29 cellular contexts compared by ENCODE assay signal in the genomic region with DNA sequence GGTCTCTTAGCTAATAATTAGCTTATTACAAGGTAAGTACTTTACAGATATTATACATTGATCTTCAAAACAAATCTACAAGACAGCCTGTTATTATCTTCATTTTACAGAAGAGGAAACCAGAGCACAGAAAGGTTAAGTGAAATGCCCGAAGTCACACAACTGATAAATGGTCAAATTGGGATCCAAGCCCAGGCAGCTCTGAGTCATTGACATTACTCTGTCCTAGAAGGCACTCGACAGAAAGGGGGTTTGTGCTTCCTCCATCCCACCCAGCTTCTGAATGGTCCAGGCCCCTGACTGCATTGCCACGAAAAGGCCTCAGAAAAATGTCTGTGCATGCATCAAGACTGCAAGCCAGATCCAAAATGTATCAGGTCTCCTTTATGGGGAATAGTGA.
A peak's percentile ranks its signal among the peaks of the same experiment; 100 is the strongest.
DNase-seq lines count a peak whose midpoint lies in the region; ATAC-seq, FAIRE-seq and TF ChIP-seq lines count a peak whose summit lies in the region.
"Had no signal": no experiment of that assay in that cellular context is flagged by ENCODE, and none has a peak within 500 bp of the region (broad histone marks: within the 10 kb centered on the region; RNA-seq: fewer than 3 reads in every experiment).

No MANE protein-coding gene starts in this region.

- H3K9me3 Mint-ChIP-seq in astrocyte (ENCODE audit: unreplicated experiment) (peaks cover 14% of the 10 kb centered on the region), chondrocyte (ENCODE audit: low read depth) (peaks cover 21% of the 10 kb centered on the region)

- peak overlapping the region; percentile 26 for H2AFZ ChIP-seq in IMR-90 (replicated peaks; ENCODE audit: low read length, poor library complexity)
- H2AFZ ChIP-seq in astrocyte (ENCODE audit: low read depth, low read length) = no peak overlapping the region
- no peak overlapping the region for H2AFZ ChIP-seq in endothelial cell of umbilical vein (ENCODE audit: low read depth, low read length)
- H2AFZ ChIP-seq in osteoblast (ENCODE audit: low read length) = no peak overlapping the region

- H3K79me2 ChIP-seq in astrocyte (ENCODE audit: insufficient read depth, low read length) = no peaks in the 10 kb centered on the region
- no peaks in the 10 kb centered on the region for H3K79me2 ChIP-seq in endothelial cell of umbilical vein (ENCODE audit: control insufficient read depth, insufficient read depth, low read length)
- H3K79me2 ChIP-seq in osteoblast (ENCODE audit: insufficient read depth, low read length) = no peaks in the 10 kb centered on the region

- in situ Hi-C loops in IMR-90 (cut with MboI; ENCODE audit: low sequenced_read_pairs) = no loop called here

- no peak overlapping the region for H3K9ac ChIP-seq in IMR-90 (ENCODE audit: low read depth, low read length)
- no peak overlapping the region for H3K9ac ChIP-seq in astrocyte (ENCODE audit: low read length)
- H3K9ac ChIP-seq in endothelial cell of umbilical vein (replicated peaks; ENCODE audit: extremely low read depth, insufficient read depth, low read length) = no peak overlapping the region
- H3K9ac ChIP-seq: BLaER1 had no signal

- H2BK15ac ChIP-seq in IMR-90 (ENCODE audit: low read depth, low read length) = peak overlapping the region; percentile 87; the same call in 1 of the 3 replicates

- WGBS in IMR-90 (ENCODE audit: extremely low coverage in 2 of 2, insufficient read length in 1 of 2), 2 experiments = no CpG with 5 or more reads among the region's 3 CpGs
- WGBS in right cardiac atrium = 47% methylated on average over 3 of the region's 3 CpGs

- no peak overlapping the region for H4K8ac ChIP-seq in IMR-90 (ENCODE audit: low read depth in 2 of 2, low read length in 2 of 2)

- no peaks in the 10 kb centered on the region for H3K4me1 Mint-ChIP-seq in astrocyte (ENCODE audit: low read depth, unreplicated experiment)
- H3K4me1 Mint-ChIP-seq in chondrocyte (ENCODE audit: low read depth) = no peaks in the 10 kb centered on the region
- H3K4me1 Mint-ChIP-seq: CD14-positive monocyte; CD4-positive, alpha-beta memory T cell; CD4-positive, CD25-positive, alpha-beta regulatory T cell; CD8-positive, alpha-beta memory T cell had no signal

- peak overlapping the region; percentile 48 for H2AK5ac ChIP-seq in IMR-90 (ENCODE audit: low read depth, low read length)

- H3K4me2 ChIP-seq in IMR-90 (ENCODE audit: low read depth, low read length) (no peak overlapping the region), astrocyte (ENCODE audit: low read length) (no peak overlapping the region), endothelial cell of umbilical vein (ENCODE audit: insufficient read depth, low read length) (no peak overlapping the region), osteoblast (ENCODE audit: insufficient read depth, low read length) (no peak overlapping the region)
- H3K4me2 ChIP-seq: BLaER1 had no signal

- H3K4me3 Mint-ChIP-seq in astrocyte (ENCODE audit: unreplicated experiment) = no peak overlapping the region
- H3K4me3 Mint-ChIP-seq in chondrocyte (ENCODE audit: unreplicated experiment) = no peak overlapping the region
- H3K4me3 Mint-ChIP-seq: CD14-positive monocyte; CD4-positive, alpha-beta memory T cell; CD4-positive, CD25-positive, alpha-beta regulatory T cell; CD8-positive, alpha-beta memory T cell had no signal

- peak overlapping the region; percentile 5 for H2AK9ac ChIP-seq in IMR-90 (replicated peaks; ENCODE audit: low read depth, low read length, poor library complexity)

- H3K79me1 ChIP-seq in IMR-90 (ENCODE audit: low read depth in 1 of 2, low read length in 2 of 2) = no peaks in the 10 kb centered on the region

- dilution Hi-C loops in IMR-90 (cut with HindIII; ENCODE audit: low sequenced_read_pairs, unreplicated experiment) (no loop called here), endothelial cell of umbilical vein (cut with MboI; ENCODE audit: extremely low pct_ligation_motif_present, low sequenced_read_pairs) (no loop called here)

- peak overlapping the region; percentile 39; the same call in 1 of the 2 replicates for H2BK20ac ChIP-seq in IMR-90 (ENCODE audit: low read depth, low read length)

- no peak overlapping the region for H3K4ac ChIP-seq in IMR-90 (ENCODE audit: low read depth, low read length)

- H3K23ac ChIP-seq in IMR-90 (ENCODE audit: low read depth, low read length) = no peak overlapping the region

- no peak overlapping the region for H2BK5ac ChIP-seq in IMR-90 (ENCODE audit: low read depth, low read length, poor library complexity, severe bottlenecking)

- no peak overlapping the region for H3K27ac Mint-ChIP-seq in astrocyte (ENCODE audit: unreplicated experiment)
- no peak overlapping the region for H3K27ac Mint-ChIP-seq in chondrocyte (ENCODE audit: unreplicated experiment)
- H3K27ac Mint-ChIP-seq: CD14-positive monocyte; CD4-positive, alpha-beta memory T cell; CD4-positive, CD25-positive, alpha-beta regulatory T cell; CD8-positive, alpha-beta memory T cell had no signal

- no peak for TF ChIP-seq CTCF in IMR-90 (conservative IDR thresholded peaks at IDR 0.05; ENCODE audit: low read depth, low read length)
- no peak for TF ChIP-seq CTCF in astrocyte (IDR thresholded peaks at IDR 0.05; ENCODE audit: insufficient read depth, low read depth, low read length)
- no peak for TF ChIP-seq CTCF in endothelial cell of umbilical vein (IDR thresholded peaks at IDR 0.05; ENCODE audit: extremely low read depth in 1 of 2, insufficient read depth in 1 of 2, low read depth in 1 of 2, low read length in 2 of 2)
- no peak for TF ChIP-seq CTCF in fibroblast of mammary gland (conservative IDR thresholded peaks at IDR 0.05; ENCODE audit: control insufficient read depth, insufficient read depth, low read depth, low read length)
- TF ChIP-seq CTCF in chondrocyte (IDR thresholded peaks at IDR 0.05) = no peak
- no peak for TF ChIP-seq CTCF in osteoblast (IDR thresholded peaks at IDR 0.05; ENCODE audit: extremely low read depth, low read depth, low read length)

- H3K9me1 ChIP-seq in IMR-90 (ENCODE audit: insufficient read depth, low read length) (no peaks in the 10 kb centered on the region), endothelial cell of umbilical vein (replicated peaks; ENCODE audit: control insufficient read depth, extremely low read depth, insufficient read depth, low read length) (no peaks in the 10 kb centered on the region)

- H3K27me3 ChIP-seq in IMR-90 (ENCODE audit: control insufficient read depth, insufficient read depth, low read length) (no peaks in the 10 kb centered on the region), astrocyte (ENCODE audit: insufficient read depth, low read length) (no peaks in the 10 kb centered on the region), endothelial cell of umbilical vein (ENCODE audit: control insufficient read depth in 2 of 2, insufficient read depth in 2 of 2, low read length in 2 of 2) (no peaks in the 10 kb centered on the region), osteoblast (ENCODE audit: insufficient read depth, low read length) (no peaks in the 10 kb centered on the region), right cardiac atrium (ENCODE audit: control insufficient read depth, insufficient read depth) (no peaks in the 10 kb centered on the region)
- H3K27me3 ChIP-seq: BE2C, BLaER1 had no signal

- FAIRE-seq in astrocyte (lab: Jason Lieb, UNC) (no peak), endothelial cell of umbilical vein (lab: Jason Lieb, UNC) (no peak)
- FAIRE-seq: A204.1, GM12878, GM12892, GM18507 had no signal

- TF ChIP-seq POLR2A in IMR-90 (IDR thresholded peaks at IDR 0.05; ENCODE audit: low read depth, low read length) (no peak), endothelial cell of umbilical vein (IDR thresholded peaks at IDR 0.05; ENCODE audit: low read depth, low read length) (no peak)

- no peaks in the 10 kb centered on the region for H4K20me1 ChIP-seq in IMR-90 (ENCODE audit: insufficient read depth, low read length)
- H4K20me1 ChIP-seq in astrocyte (ENCODE audit: insufficient read depth, low read length) = no peaks in the 10 kb centered on the region
- H4K20me1 ChIP-seq in endothelial cell of umbilical vein (replicated peaks; ENCODE audit: control insufficient read depth, extremely low read depth, insufficient read depth, low read length) = no peaks in the 10 kb centered on the region
- no peaks in the 10 kb centered on the region for H4K20me1 ChIP-seq in osteoblast (ENCODE audit: insufficient read depth, low read length)
- H4K20me1 ChIP-seq: BLaER1 had no signal

- H3K56ac ChIP-seq in IMR-90 (ENCODE audit: extremely low read depth, insufficient read depth, low read length) = no peak overlapping the region

- BruUV-seq in IMR-90 (replicated peaks; lab: Mats Ljungman, UMichigan) = no TSS peak
- BruUV-seq in endothelial cell of umbilical vein (replicated peaks; lab: Mats Ljungman, UMichigan) = no TSS peak

- H3K4me3 ChIP-seq in IMR-90 (ENCODE audit: insufficient read depth, low read depth, low read length) (no peak overlapping the region), astrocyte (ENCODE audit: insufficient read depth, low read depth, low read length) (no peak overlapping the region), endothelial cell of umbilical vein (replicated peaks in 1 of 3; ENCODE audit: insufficient read depth in 1 of 3, low read depth in 1 of 3, low read length in 3 of 3) (no peak overlapping the region), fibroblast of mammary gland (ENCODE audit: control insufficient read depth, low read depth, low read length) (no peak overlapping the region), osteoblast (ENCODE audit: insufficient read depth, low read length) (no peak overlapping the region), right cardiac atrium (ENCODE audit: low read length) (no peak overlapping the region)
- H3K4me3 ChIP-seq: BLaER1, GM12878 had no signal

- no peak overlapping the region for H3K27ac ChIP-seq in IMR-90 (ENCODE audit: insufficient read depth, low read length)
- no peak overlapping the region for H3K27ac ChIP-seq in astrocyte (ENCODE audit: low read depth, low read length)
- H3K27ac ChIP-seq in endothelial cell of umbilical vein (ENCODE audit: insufficient read depth, low read depth, low read length) = no peak overlapping the region
- H3K27ac ChIP-seq in osteoblast (ENCODE audit: low read depth, low read length) = no peak overlapping the region
- H3K27ac ChIP-seq in right cardiac atrium (ENCODE audit: low read length) = no peak overlapping the region
- H3K27ac ChIP-seq: BLaER1 had no signal

- no peaks in the 10 kb centered on the region for H3K36me3 Mint-ChIP-seq in astrocyte (ENCODE audit: low read depth, unreplicated experiment)
- H3K36me3 Mint-ChIP-seq in chondrocyte (ENCODE audit: low read depth) = no peaks in the 10 kb centered on the region
- H3K36me3 Mint-ChIP-seq: CD14-positive monocyte; CD4-positive, alpha-beta memory T cell had no signal

- DNase-seq in IMR-90 (peak; percentile 40), astrocyte (ENCODE audit: low read depth) (peak; percentile 56), endothelial cell of umbilical vein (ENCODE audit: low read depth, low spot score) (peak; percentile 41), fibroblast of mammary gland (ENCODE audit: low read depth) (peak; percentile 47), chondrocyte (ENCODE audit: low spot score) (no peak), osteoblast (ENCODE audit: insufficient read length, low spot score, missing footprints) (no peak), right cardiac atrium (no peak)
- DNase-seq: 8988T; ACHN; BE2C; C1 segment of cervical spinal cord; CD4-positive, alpha-beta memory T cell; CD4-positive, CD25-positive, alpha-beta regulatory T cell; CD8-positive, alpha-beta memory T cell; COR-L47; DMS 273 treated with DMSO at 0.1 percent for 48 hours; DMS153; DMS53; DMS79; DND-41; EL; GDM1 had no signal

- H3K18ac ChIP-seq in IMR-90 (ENCODE audit: low read depth, low read length) = no peak overlapping the region

- H3K27me3 Mint-ChIP-seq in astrocyte (ENCODE audit: low read depth, unreplicated experiment) = peaks cover 4% of the 10 kb centered on the region
- H3K27me3 Mint-ChIP-seq in chondrocyte (ENCODE audit: low read depth) = no peaks in the 10 kb centered on the region

- CTCF ChIA-PET in IMR-90 (lab: Yijun Ruan, JAX) = no interaction called here
- CTCF ChIA-PET in endothelial cell of umbilical vein (lab: Charles Lee) = interaction anchor here (1.0 to 1.4 kb wide), 2 partner anchors 8 to 14 kb away, joined by 3 to 5 read pairs; no protein-coding TSS in a partner anchor

- peak overlapping the region; percentile 56; the same call in 1 of the 2 replicates for H2BK120ac ChIP-seq in IMR-90 (ENCODE audit: low read depth, low read length)

- ATAC-seq in IMR-90 (ENCODE audit: low read depth) (no peak), HG02798 (IDR thresholded peaks at IDR 0.05; ENCODE audit: poor library complexity, unreplicated experiment) (no peak), right cardiac atrium (no peak)
- ATAC-seq: GM12878 had no signal

- H3K4me1 ChIP-seq in IMR-90 (ENCODE audit: control insufficient read depth, insufficient read depth, low read length) (0 out of 2 replicates have a peak, but pooled peaks cover 1% of the 10 kb centered on the region), astrocyte (ENCODE audit: insufficient read depth, low read length) (peaks cover under 1% of the 10 kb centered on the region), endothelial cell of umbilical vein (ENCODE audit: control insufficient read depth, extremely low read depth, insufficient read depth, low read length) (peaks cover 2% of the 10 kb centered on the region), osteoblast (ENCODE audit: insufficient read depth, low read length) (no peaks in the 10 kb centered on the region), right cardiac atrium (ENCODE audit: control insufficient read depth, insufficient read depth, low read length) (no peaks in the 10 kb centered on the region)
- H3K4me1 ChIP-seq: BE2C, BLaER1 had no signal

- H3K9me3 ChIP-seq in IMR-90 (ENCODE audit: control insufficient read depth, insufficient read depth, low read length) = peaks cover 2% of the 10 kb centered on the region; the same call in 1 of the 2 replicates
- H3K9me3 ChIP-seq in astrocyte (ENCODE audit: insufficient read depth, low read depth, low read length) = peaks cover 5% of the 10 kb centered on the region
- no peaks in the 10 kb centered on the region for H3K9me3 ChIP-seq in endothelial cell of umbilical vein (replicated peaks; ENCODE audit: control insufficient read depth, insufficient read depth, low read length)
- H3K9me3 ChIP-seq in osteoblast (ENCODE audit: low read depth, low read length) = no peaks in the 10 kb centered on the region
- no peaks in the 10 kb centered on the region for H3K9me3 ChIP-seq in right cardiac atrium (ENCODE audit: control insufficient read depth, low read length)
- H3K9me3 ChIP-seq: BE2C had no signal

- POLR2A ChIA-PET in IMR-90 (lab: Charles Lee; ENCODE audit: unreplicated experiment) (interaction anchor here (0.5 kb wide), 1 partner anchor 56 kb away, joined by 4 read pairs; no protein-coding TSS in a partner anchor), endothelial cell of umbilical vein (lab: Charles Lee) (no interaction called here)

- H4K5ac ChIP-seq in IMR-90 (ENCODE audit: low read depth, low read length) = no peak overlapping the region

- intact Hi-C loops in IMR-90 (cut with micrococcal nuclease) = no loop called here
- intact Hi-C loops in endothelial cell of umbilical vein (cut with micrococcal nuclease) = no loop called here
- intact Hi-C loops in right cardiac atrium (cut with DNase I) = no loop called here

- TF ChIP-seq RAD21 in IMR-90 (IDR thresholded peaks at IDR 0.05; ENCODE audit: low read length) = no peak

- peak overlapping the region; percentile 55 for H4K91ac ChIP-seq in IMR-90 (ENCODE audit: insufficient read depth, low read depth, low read length)

- no peak overlapping the region for H3K14ac ChIP-seq in IMR-90 (replicated peaks; ENCODE audit: low read depth, low read length)

- H3K36me3 ChIP-seq in IMR-90 (ENCODE audit: control insufficient read depth, insufficient read depth, low read length) = no peaks in the 10 kb centered on the region
- no peaks in the 10 kb centered on the region for H3K36me3 ChIP-seq in astrocyte (ENCODE audit: insufficient read depth, low read length)
- H3K36me3 ChIP-seq in endothelial cell of umbilical vein (ENCODE audit: control insufficient read depth in 2 of 2, extremely low read depth in 1 of 2, insufficient read depth in 2 of 2, low read length in 2 of 2) = no peaks in the 10 kb centered on the region
- no peaks in the 10 kb centered on the region for H3K36me3 ChIP-seq in osteoblast (ENCODE audit: insufficient read depth, low read length)
- H3K36me3 ChIP-seq: BE2C, BLaER1 had no signal

Comparison
In these comparisons a context has a peak if more than half of its experiments do, and no peak if none do; other contexts are left out.
1. DNase-seq: peak in IMR-90 (single experiment), astrocyte (single experiment), endothelial cell of umbilical vein (single experiment) and fibroblast of mammary gland (single experiment); none in chondrocyte (single experiment), osteoblast (single experiment) and right cardiac atrium (0 of 3).